In genomic region chr20:50744143-50744792, GRCh38 we compare ENCODE assay signal across 8 cellular contexts. TPM values are rescaled to one million over a fixed set of nuclear protein-coding genes. Genes with fewer than 3 reads are reported as not detected.
DNase-seq lines count a peak whose midpoint lies in the region; ATAC-seq and TF ChIP-seq lines count a peak whose summit lies in the region.

No MANE protein-coding gene starts in this region.

- ATAC-seq in right lobe of liver (peak; percentile 82 to 90 (median 86)), HG02759 (IDR thresholded peaks at IDR 0.05; ENCODE audit: unreplicated experiment) (no peak)

- no peaks in the 10 kb centered on the region for H3K9me3 ChIP-seq in right lobe of liver
- no peaks in the 10 kb centered on the region for H3K9me3 ChIP-seq in transverse colon

- peak; percentile 90 for DNase-seq in COLO829 (ENCODE audit: low spot score)
- peak; percentile 9 for DNase-seq in MV-4-11 (lab: John Stamatoyannopoulos, UW)
- DNase-seq in caudate nucleus (lab: John Stamatoyannopoulos, UW): peak in 8 of 61 donors; percentile 4 to 35 (median 22)
- DNase-seq in right lobe of liver: peak; percentile 60 to 79 (median 75)
- DNase-seq in transverse colon: peak; percentile 68
- DNase-seq in stimulated activated naive CD4-positive, alpha-beta T cell (lab: John Stamatoyannopoulos, UW): no peak
- DNase-seq in GM10248 (ENCODE audit: extremely low spot score): no peak

- POLR2A ChIA-PET in GM10248 (lab: Yijun Ruan, JAX): no interaction called here

- H3K4me1 ChIP-seq in right lobe of liver (peaks cover 0 to 57% (median 21%) of the 10 kb centered on the region in 4 donors), transverse colon (peaks cover 20 to 72% (median 40%) of the 10 kb centered on the region in 4 donors)

- TF ChIP-seq EP300 in transverse colon (IDR thresholded peaks at IDR 0.05; ENCODE audit: low read depth): no peak

- H3K27ac ChIP-seq in caudate nucleus (ENCODE audit: low read depth, low read length) (peak overlapping the region; percentile 79), right lobe of liver (peak overlapping the region; percentile 47 to 88 (median 70)), transverse colon (peak overlapping the region; percentile 71 to 88 (median 86))

- CTCF ChIA-PET in GM10248 (lab: Yijun Ruan, JAX): interaction anchor here (1.2 kb wide), 1 partner anchor 9 kb away, joined by 3 read pairs; no protein-coding TSS in a partner anchor

- H3K4me3 ChIP-seq in right lobe of liver: peak overlapping the region in 1 of 3 donors; percentile 23
- no peak overlapping the region for H3K4me3 ChIP-seq in transverse colon

- H3K36me3 ChIP-seq in right lobe of liver: no peaks in the 10 kb centered on the region
- H3K36me3 ChIP-seq in transverse colon: no peaks in the 10 kb centered on the region

- WGBS in right lobe of liver (ENCODE audit: insufficient coverage, low coverage, low lambda C conversion rate, missing lambda C conversion rate): 11% methylated on average over 13 of the region's 15 CpGs
- WGBS in transverse colon (ENCODE audit: low coverage in 1 of 2), 2 donors: 48 to 66% methylated on average over 9 to 15 of the region's 15 CpGs

- TF ChIP-seq CTCF in right lobe of liver (IDR thresholded peaks at IDR 0.05): peak; percentile 19 to 38 (median 28)
- TF ChIP-seq CTCF in transverse colon (IDR thresholded peaks at IDR 0.05): peak in 4 of 5 experiments; percentile 8 to 21 (median 14)
- TF ChIP-seq CTCF in GM10248 (IDR thresholded peaks at IDR 0.05; ENCODE audit: control extremely low read depth, extremely low read depth, low read depth, missing control alignments): no peak

- H3K27me3 ChIP-seq in right lobe of liver: no peaks in the 10 kb centered on the region
- H3K27me3 ChIP-seq in transverse colon: no peaks in the 10 kb centered on the region

- TF ChIP-seq POLR2A in right lobe of liver (IDR thresholded peaks at IDR 0.05) (no peak), transverse colon (IDR thresholded peaks at IDR 0.05) (no peak)

- in situ Hi-C loops in transverse colon (cut with MboI; ENCODE audit: low pct_ligation_motif_present in 1 of 4, low pct_unique_long_range_greater_than_20kb in 1 of 4, low sequenced_read_pairs in 3 of 4): loop anchor here in 3 of 4 donors (25.0 kb wide), 2 partner anchors 257 to 557 kb away; partner anchors contain the start of gene CEBPB (in 1 of the 3)

- intact Hi-C loops in right lobe of liver (cut with DNase I) (loop anchor here in 1 of 2 donors (10.0 kb wide), 1 partner anchor 79 kb away; no protein-coding TSS in a partner anchor), transverse colon (cut with DNase I; ENCODE audit: low total_unique reads) (no loop called here)

RNA-seq across cellular contexts. Expression of gene PARD6B, which starts 12.9 kb away (rescaled TPM):
- 10 to 100 TPM in 2 of 6 experiments, 1 to 10 TPM in 4; 6.6 to 11.1 (median 8.5) TPM for total RNA-seq in right lobe of liver
- total RNA-seq in transverse colon: 10 to 100 TPM in 3 of 4 donors, 1 to 10 TPM in 1; 1.2 to 34.8 (median 17.2) TPM

RNA-seq across cellular contexts. Expression of gene BCAS4, which starts 50.6 kb away (rescaled TPM):
- 1 to 10 TPM in 1 of 6 experiments, under 1 TPM in 5; 0.31 to 1.4 (median 0.60) TPM for total RNA-seq in right lobe of liver
- total RNA-seq in transverse colon: 10 to 100 TPM in 1 of 4 donors, 1 to 10 TPM in 2, not detected in 1; 3.3 to 16.5 (median 4.0) TPM

RNA-seq across cellular contexts. Expression of gene RIPOR3, which starts 52.9 kb away (rescaled TPM):
- total RNA-seq in right lobe of liver (10 to 100 TPM in 2 of 6 experiments, 1 to 10 TPM in 4; 4.8 to 13.8 (median 8.9) TPM), transverse colon (10 to 100 TPM in 1 of 4 donors, 1 to 10 TPM in 3; 4.6 to 15.7 (median 8.7) TPM)

Comparison
In these comparisons a context has a peak if more than half of its experiments do, and no peak if none do; other contexts are left out.
1. DNase-seq: peak in COLO829 (single experiment), MV-4-11 (single experiment), right lobe of liver (3 of 3) and transverse colon (single experiment); none in stimulated activated naive CD4-positive, alpha-beta T cell (0 of 6) and GM10248 (single experiment).
2. Peak in every context shown above with its lines, with median percentiles within 50 percentile points of each other: H3K27ac ChIP-seq.